ENCODE assay signal across 13 cellular contexts in the genomic region with DNA sequence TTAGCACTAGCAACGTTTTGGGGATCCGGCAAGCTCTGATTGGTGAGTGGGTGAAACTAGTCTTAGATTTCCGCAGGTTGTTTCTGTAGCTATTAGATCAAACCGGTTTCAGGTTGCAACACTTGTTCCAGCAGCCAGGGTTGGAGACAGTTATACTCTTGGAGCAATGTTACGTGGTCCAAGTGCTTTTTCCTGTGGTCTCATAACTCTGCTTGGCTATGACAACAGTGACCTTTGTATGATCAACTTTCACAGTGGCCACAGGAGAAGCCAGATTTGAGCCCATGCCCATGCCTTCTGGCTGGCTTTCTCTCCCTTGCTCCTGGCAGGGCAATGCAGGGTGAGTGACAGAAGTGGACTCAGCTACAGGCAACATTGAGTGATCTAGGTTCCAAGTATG.
DNase-seq lines count a peak whose midpoint lies in the region; ATAC-seq and TF ChIP-seq lines count a peak whose summit lies in the region.
"Had no signal": no experiment of that assay in that cellular context is flagged by ENCODE, and none has a peak within 500 bp of the region (broad histone marks: within the 10 kb centered on the region; RNA-seq: fewer than 3 reads in every experiment).

No MANE protein-coding gene starts in this region.

- POLR2A ChIA-PET in Caco-2 (lab: Charles Lee): no interaction called here

- H3K27ac Mint-ChIP-seq in activated CD4-positive, alpha-beta T cell treated with anti-CD3 and anti-CD28 coated beads, Interleukin-2, amount 10 ng/mL, durations not matched to agents 24 days and 14 days: peak overlapping the region; percentile 9
- no peak overlapping the region for H3K27ac Mint-ChIP-seq in Caco-2 (ENCODE audit: unreplicated experiment)
- H3K27ac Mint-ChIP-seq: activated naive CD4-positive, alpha-beta T cell treated with anti-CD3 and anti-CD28 coated beads, Interleukin-2, amount 50 U/mL, for 24 hours had no signal

- no peak for DNase-seq in activated CD4-positive, alpha-beta T cell treated with anti-CD3 and anti-CD28 coated beads, Interleukin-2, amount 10 ng/mL, durations not matched to agents 24 days and 14 days
- no peak for DNase-seq in activated CD4-positive, alpha-beta T cell treated with anti-CD3 and anti-CD28 coated beads for 1 hour
- DNase-seq in body of pancreas (peak in 1 of 4 donors; percentile 42), left kidney (ENCODE audit: low read depth, low spot score) (peak; percentile 74), suprapubic skin (ENCODE audit: low spot score in 2 of 2) (no peak), NOMO-1 treated with DMSO at 0.1 percent for 48 hours (lab: John Stamatoyannopoulos, UW; ENCODE audit: unreplicated experiment) (no peak), Caco-2 (no peak)
- DNase-seq: activated CD4-positive, alpha-beta T cell treated with anti-CD3 and anti-CD28 coated beads, Interleukin-2, amount 50 U/mL, for 4 hours; BE2C; DMS 273 treated with DMSO at 0.1 percent for 48 hours; NCI-H1436 had no signal

- H3K9me3 ChIP-seq in body of pancreas: no peaks in the 10 kb centered on the region
- no peaks in the 10 kb centered on the region for H3K9me3 ChIP-seq in suprapubic skin
- H3K9me3 ChIP-seq in Caco-2: no peaks in the 10 kb centered on the region
- H3K9me3 ChIP-seq: BE2C had no signal

- 18 to 20% methylated on average over 3 to 5 of the region's 5 CpGs for WGBS in body of pancreas, 2 donors
- 41% methylated on average over 5 of the region's 5 CpGs for whole genome bisulfite sequencing in suprapubic skin

- H3K9me3 Mint-ChIP-seq in activated CD4-positive, alpha-beta T cell treated with anti-CD3 and anti-CD28 coated beads, Interleukin-2, amount 10 ng/mL, durations not matched to agents 24 days and 14 days: no peaks in the 10 kb centered on the region
- H3K9me3 Mint-ChIP-seq in Caco-2 (ENCODE audit: unreplicated experiment): no peaks in the 10 kb centered on the region
- H3K9me3 Mint-ChIP-seq: activated naive CD4-positive, alpha-beta T cell treated with anti-CD3 and anti-CD28 coated beads, Interleukin-2, amount 50 U/mL, for 24 hours had no signal

- TF ChIP-seq POLR2A in body of pancreas (IDR thresholded peaks at IDR 0.05) (no peak), suprapubic skin (IDR thresholded peaks at IDR 0.05) (no peak)

- intact Hi-C loops in activated CD4-positive, alpha-beta T cell treated with anti-CD3 and anti-CD28 coated beads, Interleukin-2, amount 10 ng/mL, durations not matched to agents 24 days and 14 days (cut with micrococcal nuclease): no loop called here
- intact Hi-C loops in body of pancreas (cut with DNase I) (no loop called here), Caco-2 (cut with micrococcal nuclease; ENCODE audit: unreplicated experiment) (no loop called here)

- peak in 4 of 7 experiments; percentile 26 to 39 (median 30) for TF ChIP-seq CTCF in body of pancreas (IDR thresholded peaks at IDR 0.05)
- peak in 1 of 2 donors; percentile 3 for TF ChIP-seq CTCF in suprapubic skin (IDR thresholded peaks at IDR 0.05)
- no peak for TF ChIP-seq CTCF in Caco-2 (IDR thresholded peaks at IDR 0.05; ENCODE audit: insufficient read depth in 1 of 2, low read depth in 1 of 2, low read length in 1 of 2, severe bottlenecking in 1 of 2, unreplicated experiment in 1 of 2)

- CTCF ChIA-PET in Caco-2 (lab: Charles Lee): interaction anchor here (1.1 to 2.2 kb wide), 2 partner anchors 10 to 12 kb away, joined by 4 to 7 read pairs; no protein-coding TSS in a partner anchor

- H3K27me3 ChIP-seq in body of pancreas: no peaks in the 10 kb centered on the region
- no peaks in the 10 kb centered on the region for H3K27me3 ChIP-seq in suprapubic skin
- no peaks in the 10 kb centered on the region for H3K27me3 ChIP-seq in Caco-2 (replicated peaks; ENCODE audit: control insufficient read depth, insufficient read depth, low read length)
- H3K27me3 ChIP-seq: BE2C had no signal

- H3K36me3 ChIP-seq in body of pancreas (replicated peaks in 1 of 2; ENCODE audit: insufficient read depth in 1 of 2, low read depth in 2 of 2) (no peaks in the 10 kb centered on the region), suprapubic skin (no peaks in the 10 kb centered on the region), Caco-2 (ENCODE audit: control insufficient read depth, insufficient read depth, low read length) (no peaks in the 10 kb centered on the region)
- H3K36me3 ChIP-seq: BE2C had no signal

- H3K4me3 Mint-ChIP-seq in activated CD4-positive, alpha-beta T cell treated with anti-CD3 and anti-CD28 coated beads, Interleukin-2, amount 10 ng/mL, durations not matched to agents 24 days and 14 days: no peak overlapping the region
- no peak overlapping the region for H3K4me3 Mint-ChIP-seq in Caco-2 (ENCODE audit: unreplicated experiment)
- H3K4me3 Mint-ChIP-seq: activated naive CD4-positive, alpha-beta T cell treated with anti-CD3 and anti-CD28 coated beads, Interleukin-2, amount 50 U/mL, for 24 hours had no signal

- no peaks in the 10 kb centered on the region for H3K36me3 Mint-ChIP-seq in activated CD4-positive, alpha-beta T cell treated with anti-CD3 and anti-CD28 coated beads, Interleukin-2, amount 10 ng/mL, durations not matched to agents 24 days and 14 days (ENCODE audit: low read depth)
- H3K36me3 Mint-ChIP-seq in Caco-2 (ENCODE audit: insufficient read depth, unreplicated experiment): no peaks in the 10 kb centered on the region
- H3K36me3 Mint-ChIP-seq: activated naive CD4-positive, alpha-beta T cell treated with anti-CD3 and anti-CD28 coated beads, Interleukin-2, amount 50 U/mL, for 24 hours had no signal

- H3K4me1 ChIP-seq in body of pancreas (peaks cover 29% of the 10 kb centered on the region), suprapubic skin (peaks cover 67% of the 10 kb centered on the region), Caco-2 (no peaks in the 10 kb centered on the region)

- TF ChIP-seq EP300 in suprapubic skin (IDR thresholded peaks at IDR 0.05): no peak

- H3K4me1 Mint-ChIP-seq in activated CD4-positive, alpha-beta T cell treated with anti-CD3 and anti-CD28 coated beads, Interleukin-2, amount 10 ng/mL, durations not matched to agents 24 days and 14 days: peaks cover 39% of the 10 kb centered on the region
- H3K4me1 Mint-ChIP-seq in Caco-2 (ENCODE audit: low read depth, unreplicated experiment): no peaks in the 10 kb centered on the region

- H3K4me3 ChIP-seq in body of pancreas (no peak overlapping the region), suprapubic skin (no peak overlapping the region), Caco-2 (ENCODE audit: low read depth, low read length) (no peak overlapping the region)

- peaks cover 36% of the 10 kb centered on the region for H3K27me3 Mint-ChIP-seq in activated CD4-positive, alpha-beta T cell treated with anti-CD3 and anti-CD28 coated beads, Interleukin-2, amount 10 ng/mL, durations not matched to agents 24 days and 14 days
- H3K27me3 Mint-ChIP-seq in Caco-2 (ENCODE audit: insufficient read depth, unreplicated experiment): peaks cover 3% of the 10 kb centered on the region

- peak overlapping the region in 1 of 4 donors; percentile 10 for H3K27ac ChIP-seq in body of pancreas
- peak overlapping the region; percentile 84 for H3K27ac ChIP-seq in suprapubic skin

- BruUV-seq in Caco-2 (replicated peaks; lab: Mats Ljungman, UMichigan): no TSS peak

- ATAC-seq in body of pancreas (peak; percentile 26), GM18868 (IDR thresholded peaks at IDR 0.05; ENCODE audit: unreplicated experiment) (no peak)

Comparison
In these comparisons a context has a peak if more than half of its experiments do, and no peak if none do; other contexts are left out.
1. CTCF ChIP-seq: peak in body of pancreas (4 of 7); none in Caco-2 (0 of 2).